In the genomic region with DNA sequence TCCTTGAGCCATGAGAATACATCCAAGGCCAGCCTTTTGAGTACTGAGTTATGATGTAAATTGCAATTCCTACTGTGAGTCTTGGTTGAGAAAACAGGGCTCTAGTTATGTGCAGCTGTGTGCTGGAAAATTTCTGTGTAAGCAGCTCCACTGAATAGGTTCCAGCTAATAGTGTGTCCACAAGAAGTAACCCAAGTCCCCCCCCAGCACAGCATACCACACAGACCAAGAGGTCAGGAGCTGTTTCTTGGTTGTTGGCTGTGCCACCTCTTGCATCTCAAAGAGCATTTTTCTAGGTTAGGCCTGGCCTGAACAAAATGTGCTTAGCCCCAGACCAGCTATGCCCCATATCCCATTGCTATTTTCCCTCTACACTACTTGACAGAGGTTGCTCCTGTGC, we compare ENCODE assay signal across 28 cellular contexts. TPM values are rescaled to one million over a fixed set of nuclear protein-coding genes. Genes with fewer than 3 reads are reported as not detected.
DNase-seq lines count a peak whose midpoint lies in the region; ATAC-seq and TF ChIP-seq lines count a peak whose summit lies in the region.
"Had no signal": no experiment of that assay in that cellular context is flagged by ENCODE, and none has a peak within 500 bp of the region (broad histone marks: within the 10 kb centered on the region; RNA-seq: fewer than 3 reads in every experiment).

No MANE protein-coding gene starts in this region.

- POLR2A ChIA-PET in CD8-positive, alpha-beta T cell (lab: Charles Lee), result no interaction called here

- H3K4me1 ChIP-seq in CD8-positive, alpha-beta T cell (ENCODE audit: insufficient read depth, low read length), result no peaks in the 10 kb centered on the region
- H3K4me1 ChIP-seq: A549, BE2C, right lobe of liver had no signal

- in situ Hi-C loops in astrocyte of the spinal cord (cut with HindIII; ENCODE audit: low sequenced_read_pairs), result no loop called here

- no peak for TF ChIP-seq CTCF in astrocyte of the spinal cord (IDR thresholded peaks at IDR 0.05; ENCODE audit: low read depth, low read length)
- TF ChIP-seq CTCF in CD8-positive, alpha-beta T cell (IDR thresholded peaks at IDR 0.05), result no peak

- H3K36me3 ChIP-seq in CD8-positive, alpha-beta T cell (ENCODE audit: insufficient read depth, low read length), result no peaks in the 10 kb centered on the region
- H3K36me3 ChIP-seq: BE2C, right lobe of liver, vagina had no signal

- H3K27ac Mint-ChIP-seq in CD8-positive, alpha-beta T cell, result no peak overlapping the region
- H3K27ac Mint-ChIP-seq: activated CD4-positive, alpha-beta T cell treated with anti-CD3 and anti-CD28 coated beads for 36 hours; T-helper 17 cell had no signal

- peaks cover 2% of the 10 kb centered on the region for H3K9me3 Mint-ChIP-seq in CD8-positive, alpha-beta T cell
- H3K9me3 Mint-ChIP-seq: activated T-cell treated with anti-CD3 and anti-CD28 coated beads, Interleukin-2, amount 50 U/mL, for 4 hours had no signal

- H3K4me3 ChIP-seq in astrocyte of the spinal cord (ENCODE audit: low read depth, low read length) (no peak overlapping the region), skin epidermis (no peak overlapping the region)
- no peak overlapping the region for H3K4me3 ChIP-seq in CD8-positive, alpha-beta T cell (ENCODE audit: low read depth, low read length)
- H3K4me3 ChIP-seq: A549, mucosa of descending colon, right lobe of liver, SK-N-MC, vagina had no signal

- H3K27me3 Mint-ChIP-seq in CD8-positive, alpha-beta T cell (ENCODE audit: low read depth), result no peaks in the 10 kb centered on the region

- H3K4me3 Mint-ChIP-seq in CD8-positive, alpha-beta T cell, result no peak overlapping the region
- H3K4me3 Mint-ChIP-seq: activated CD4-positive, alpha-beta T cell treated with anti-CD3 and anti-CD28 coated beads for 36 hours; activated T-cell treated with anti-CD3 and anti-CD28 coated beads, Interleukin-2, amount 50 U/mL, for 4 hours; T-helper 17 cell had no signal

- H3K27me3 ChIP-seq in CD8-positive, alpha-beta T cell (ENCODE audit: insufficient read depth, low read length), result no peaks in the 10 kb centered on the region
- H3K27me3 ChIP-seq: BE2C, right lobe of liver, vagina had no signal

- peak overlapping the region in 20 of 21 experiments; percentile 29 to 83 (median 71) for H3K27ac ChIP-seq in skin epidermis
- H3K27ac ChIP-seq in CD8-positive, alpha-beta T cell (ENCODE audit: low read depth, low read length), result no peak overlapping the region
- H3K27ac ChIP-seq: A549, KMS-11, right lobe of liver, SK-N-MC had no signal

- no peaks in the 10 kb centered on the region for H3K4me1 Mint-ChIP-seq in CD8-positive, alpha-beta T cell (ENCODE audit: low read depth)
- H3K4me1 Mint-ChIP-seq: activated CD4-positive, alpha-beta T cell treated with anti-CD3 and anti-CD28 coated beads for 36 hours; T-helper 17 cell had no signal

- intact Hi-C loops in CD8-positive, alpha-beta T cell (cut with DNase I, micrococcal nuclease), result no loop called here

- no peaks in the 10 kb centered on the region for H3K9me3 ChIP-seq in CD8-positive, alpha-beta T cell (ENCODE audit: low read length)
- H3K9me3 ChIP-seq: A549, BE2C, mucosa of descending colon, right lobe of liver, vagina had no signal

- CTCF ChIA-PET in CD8-positive, alpha-beta T cell (lab: Charles Lee), result interaction anchor here (1.8 kb wide), 1 partner anchor 13 kb away, joined by 4 read pairs; no protein-coding TSS in a partner anchor

- DNase-seq in EH (ENCODE audit: low read depth), result peak; percentile 33
- peak; percentile 53 for DNase-seq in astrocyte of the spinal cord (ENCODE audit: low read depth, low spot score)
- DNase-seq in fibroblast of peridontal ligament (ENCODE audit: extremely low read depth), result peak; percentile 43
- no peak for DNase-seq in NCI-H1417 (lab: John Stamatoyannopoulos, UW)
- no peak for DNase-seq in activated CD8-positive, alpha-beta memory T cell treated with anti-CD3 and anti-CD28 coated beads for 24 hours
- DNase-seq in CD8-positive, alpha-beta T cell, result no peak
- DNase-seq: activated CD4-positive, alpha-beta T cell treated with anti-CD3 and anti-CD28 coated beads for 36 hours; activated naive CD4-positive, alpha-beta T cell; activated T-cell treated with anti-CD3 and anti-CD28 coated beads, Interleukin-2, amount 50 U/mL, for 4 hours; amniotic stem cell; BE2C; central memory CD4-positive, alpha-beta T cell; dermis blood vessel endothelial cell; foreskin melanocyte; GOT3; mucosa of descending colon; NCI-H1694; NCI-H524 treated with DMSO at 0.1 percent for 48 hours; right lobe of liver; substantia nigra; T-helper 17 cell had no signal

- H3K36me3 Mint-ChIP-seq in CD8-positive, alpha-beta T cell, result no peaks in the 10 kb centered on the region

- no peak for ATAC-seq in CD8-positive, alpha-beta T cell
- ATAC-seq in HG03354 (IDR thresholded peaks at IDR 0.05; ENCODE audit: poor library complexity, severe bottlenecking, unreplicated experiment), result no peak
- ATAC-seq: A549; activated CD4-positive, alpha-beta T cell treated with anti-CD3 and anti-CD28 coated beads for 36 hours; activated T-cell treated with anti-CD3 and anti-CD28 coated beads, Interleukin-2, amount 50 U/mL, for 4 hours; mucosa of descending colon; right lobe of liver; T-helper 17 cell had no signal

RNA-seq across cellular contexts. Expression of a gene that starts 36.8 kb away (rescaled TPM):
- total RNA-seq in CD8-positive, alpha-beta T cell, result not detected
- total RNA-seq: activated CD4-positive, alpha-beta T cell treated with anti-CD3 and anti-CD28 coated beads for 36 hours; activated CD8-positive, alpha-beta memory T cell treated with anti-CD3 and anti-CD28 coated beads for 36 hours; T-helper 17 cell had no signal

Comparison
In these comparisons a context has a peak if more than half of its experiments do, and no peak if none do; other contexts are left out.
1. DNase-seq: peak in EH (single experiment), astrocyte of the spinal cord (single experiment) and fibroblast of peridontal ligament (single experiment); none in NCI-H1417 (0 of 3), activated CD8-positive, alpha-beta memory T cell treated with anti-CD3 and anti-CD28 coated beads for 24 hours (single experiment) and CD8-positive, alpha-beta T cell (0 of 7).